ENCODE assay signal across 1 cellular context in the genomic region with DNA sequence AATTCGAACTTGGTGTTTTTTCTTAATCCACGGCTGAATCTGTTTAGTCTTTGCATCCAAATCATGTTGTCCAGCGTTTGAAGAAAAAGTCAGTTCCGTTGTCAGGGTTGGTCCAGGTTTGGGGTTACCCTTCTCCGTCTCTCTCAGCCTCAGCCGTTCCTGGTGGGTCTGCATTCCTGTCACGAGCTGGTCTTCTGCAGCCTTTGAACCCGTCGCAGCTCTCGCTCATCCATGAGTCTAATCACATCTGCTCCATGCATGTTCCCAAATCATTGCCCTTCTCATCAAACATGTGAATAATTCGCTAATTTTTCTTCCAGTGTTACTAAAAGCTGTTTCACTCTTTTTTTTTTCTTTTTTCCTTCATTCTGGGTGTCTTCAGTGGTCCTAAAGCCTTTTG.
TF ChIP-seq lines count a peak whose summit lies in the region.

No MANE protein-coding gene starts in this region.

TF ChIP-seq in WTC11, 78 proteins besides CTCF, POLR2A, EP300 and RAD21:
- no peak for TF ChIP-seq ZNF416 (CRISPR knock-in tag; IDR thresholded peaks at IDR 0.05)
- TF ChIP-seq ZBTB21 (CRISPR knock-in tag; IDR thresholded peaks at IDR 0.05; ENCODE audit: borderline replicate concordance), result no peak
- no peak for TF ChIP-seq IRF2 (CRISPR knock-in tag; IDR thresholded peaks at IDR 0.05; ENCODE audit: borderline replicate concordance, low read depth)
- no peak for TF ChIP-seq ZNF219 (CRISPR knock-in tag; IDR thresholded peaks at IDR 0.05; ENCODE audit: borderline replicate concordance)
- TF ChIP-seq GRHL2 (CRISPR knock-in tag; IDR thresholded peaks at IDR 0.05; ENCODE audit: insufficient replicate concordance, severe bottlenecking), result no peak
- no peak for TF ChIP-seq SMAD4 (CRISPR knock-in tag; IDR thresholded peaks at IDR 0.05)
